1 cellular context compared by ENCODE assay signal in the genomic region with DNA sequence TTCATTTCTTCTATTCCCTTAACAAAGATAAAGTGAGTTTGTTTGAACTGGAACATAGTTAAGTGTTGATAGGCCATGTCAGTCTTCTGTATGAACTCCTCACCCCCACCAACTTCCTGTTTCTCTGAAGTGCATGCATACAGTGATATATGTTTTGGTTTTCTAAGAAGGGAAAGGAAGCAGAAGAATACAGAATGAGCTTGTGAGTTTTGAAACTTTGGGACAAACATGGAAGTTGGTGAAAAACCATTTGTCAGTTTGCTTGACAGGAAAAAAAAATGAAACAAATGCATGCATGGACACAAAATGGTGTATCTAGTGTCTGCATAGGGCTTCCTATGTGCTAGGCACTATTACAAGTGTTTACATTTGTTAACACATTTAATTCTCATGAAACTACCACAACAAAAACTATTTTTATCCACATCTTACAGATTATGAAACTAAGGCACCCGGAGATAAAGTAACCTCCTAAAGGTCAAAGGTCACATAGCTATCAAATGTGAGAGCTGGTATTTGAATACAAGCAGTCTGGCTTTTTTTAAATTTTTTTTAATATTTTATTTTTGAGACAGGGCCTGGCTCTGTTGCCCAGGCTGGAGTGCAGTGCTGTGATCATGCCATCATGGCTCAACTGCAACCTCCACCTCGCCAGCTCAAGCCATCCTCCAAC.
A peak's percentile ranks its signal among the peaks of the same experiment; 100 is the strongest.
TF ChIP-seq lines count a peak whose summit lies in the region.

No MANE protein-coding gene starts in this region.

TF ChIP-seq in K562, 482 proteins besides CTCF, POLR2A, EP300 and RAD21 (continued from another document and continues in another):
- TF ChIP-seq, protein P1, sequence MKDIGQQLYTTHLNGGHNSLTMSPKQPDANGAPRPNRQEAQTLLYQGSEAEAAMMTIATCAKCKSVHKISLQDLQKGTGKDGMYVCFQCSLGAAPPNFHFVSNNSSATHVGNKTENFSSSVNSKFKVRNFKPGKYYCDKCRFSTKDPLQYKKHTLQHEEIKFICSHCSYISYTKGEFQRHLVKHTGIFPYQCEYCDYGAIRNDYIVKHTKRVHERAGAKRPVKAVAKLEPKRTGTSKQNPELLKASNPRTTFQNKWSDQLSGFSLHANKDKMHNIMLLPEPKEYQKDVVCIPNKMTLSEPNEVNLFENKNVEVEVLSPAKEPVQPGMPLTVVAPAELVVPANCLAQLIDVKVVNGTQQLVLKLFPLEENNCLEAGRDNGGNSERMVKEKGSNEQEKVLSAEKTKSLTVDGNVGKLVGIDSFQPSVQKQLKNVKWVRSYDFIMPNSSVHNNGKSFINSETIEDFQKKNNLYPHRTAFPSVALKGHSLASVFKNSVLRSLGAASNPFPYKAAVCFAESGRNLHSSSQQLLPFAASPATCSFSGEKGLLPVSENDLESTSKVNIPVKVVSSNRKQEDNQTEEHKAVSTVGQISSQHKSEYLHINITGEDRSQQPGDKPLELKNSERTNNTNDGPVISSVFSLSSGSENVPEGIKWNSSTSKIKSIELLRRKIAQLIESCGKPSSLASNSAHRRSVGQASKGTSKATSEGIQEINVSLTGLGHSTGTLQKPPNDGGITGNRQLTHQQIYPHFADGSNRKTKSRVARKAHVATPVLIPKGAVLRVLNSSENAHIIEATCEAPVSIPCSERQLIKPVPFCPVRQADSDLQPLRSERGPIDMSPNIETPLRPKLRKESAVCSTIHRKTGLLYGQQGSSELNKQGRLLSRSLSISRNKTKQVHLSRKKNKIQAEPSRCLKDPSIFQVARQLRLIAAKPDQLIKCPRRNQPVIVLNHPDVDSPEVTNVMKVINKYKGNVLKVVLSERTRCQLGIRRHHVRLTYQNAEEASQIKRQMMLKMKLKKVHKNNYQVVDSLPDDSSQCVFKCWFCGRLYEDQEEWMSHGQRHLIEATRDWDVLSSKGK (CRISPR knock-in tag; IDR thresholded peaks at IDR 0.05): 0 out of 2 replicates have a peak, but pooled peaks have one; percentile 39
- TF ChIP-seq, protein P2, sequence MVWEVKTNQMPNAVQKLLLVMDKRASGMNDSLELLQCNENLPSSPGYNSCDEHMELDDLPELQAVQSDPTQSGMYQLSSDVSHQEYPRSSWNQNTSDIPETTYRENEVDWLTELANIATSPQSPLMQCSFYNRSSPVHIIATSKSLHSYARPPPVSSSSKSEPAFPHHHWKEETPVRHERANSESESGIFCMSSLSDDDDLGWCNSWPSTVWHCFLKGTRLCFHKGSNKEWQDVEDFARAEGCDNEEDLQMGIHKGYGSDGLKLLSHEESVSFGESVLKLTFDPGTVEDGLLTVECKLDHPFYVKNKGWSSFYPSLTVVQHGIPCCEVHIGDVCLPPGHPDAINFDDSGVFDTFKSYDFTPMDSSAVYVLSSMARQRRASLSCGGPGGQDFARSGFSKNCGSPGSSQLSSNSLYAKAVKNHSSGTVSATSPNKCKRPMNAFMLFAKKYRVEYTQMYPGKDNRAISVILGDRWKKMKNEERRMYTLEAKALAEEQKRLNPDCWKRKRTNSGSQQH (CRISPR knock-in tag; IDR thresholded peaks at IDR 0.05): 0 out of 2 replicates have a peak, but pooled peaks have one; percentile 12
- no peak for TF ChIP-seq ZNF224 (CRISPR knock-in tag; IDR thresholded peaks at IDR 0.05)
- no peak for TF ChIP-seq ARID2 (IDR thresholded peaks at IDR 0.05)
- no peak for TF ChIP-seq SUPT5H (IDR thresholded peaks at IDR 0.05)
- TF ChIP-seq HNRNPH1 (optimal IDR thresholded peaks at IDR 0.05; ENCODE audit: low read depth, low read length): no peak
- TF ChIP-seq DMBX1 (CRISPR knock-in tag; IDR thresholded peaks at IDR 0.05; ENCODE audit: borderline replicate concordance): peak; percentile 97
- peak; percentile 88 for TF ChIP-seq ZNF23 (CRISPR knock-in tag; IDR thresholded peaks at IDR 0.05)
- 0 out of 2 replicates have a peak, but pooled peaks have one; percentile 22 for TF ChIP-seq MAFG (tag; conservative IDR thresholded peaks at IDR 0.05)
- 0 out of 2 replicates have a peak, but pooled peaks have one; percentile 15 for TF ChIP-seq ZEB2 (IDR thresholded peaks at IDR 0.05)
- TF ChIP-seq HINFP (tag; conservative IDR thresholded peaks at IDR 0.05; ENCODE audit: low read depth): peak; percentile 89
- peak; percentile 51; the same call in 1 of the 2 replicates for TF ChIP-seq NFRKB (IDR thresholded peaks at IDR 0.05; ENCODE audit: low read depth)
- TF ChIP-seq ZC3H11A (IDR thresholded peaks at IDR 0.05; ENCODE audit: low read depth, low read length): no peak
- TF ChIP-seq ZNF174 (CRISPR knock-in tag; IDR thresholded peaks at IDR 0.05): 0 out of 2 replicates have a peak, but pooled peaks have one; percentile 70
- peak; percentile 64; the same call in 1 of the 2 replicates for TF ChIP-seq GATAD2B (IDR thresholded peaks at IDR 0.05; ENCODE audit: borderline replicate concordance)
- peak; percentile 56; the same call in 1 of the 2 replicates for TF ChIP-seq ZNF384 (IDR thresholded peaks at IDR 0.05; ENCODE audit: low read depth, low read length)
- TF ChIP-seq MAZ (CRISPR knock-in tag; conservative IDR thresholded peaks at IDR 0.05 in 1 of 2, IDR thresholded peaks at IDR 0.05 in 1 of 2): peak; percentile 42 to 65; a peak in 3 of 4 replicates
- peak; percentile 96 for TF ChIP-seq MECOM (CRISPR knock-in tag; IDR thresholded peaks at IDR 0.05)
- 0 out of 2 replicates have a peak, but pooled peaks have one; percentile 28 for TF ChIP-seq CHCHD3 (CRISPR knock-in tag; IDR thresholded peaks at IDR 0.05)
- peak in 1 of 2 experiments; percentile 64; a peak in 2 of 4 replicates for TF ChIP-seq HDAC1 (IDR thresholded peaks at IDR 0.05)
- TF ChIP-seq MTA1 (IDR thresholded peaks at IDR 0.05; ENCODE audit: borderline replicate concordance): peak; percentile 58; the same call in 1 of the 2 replicates
- TF ChIP-seq, protein P3, sequence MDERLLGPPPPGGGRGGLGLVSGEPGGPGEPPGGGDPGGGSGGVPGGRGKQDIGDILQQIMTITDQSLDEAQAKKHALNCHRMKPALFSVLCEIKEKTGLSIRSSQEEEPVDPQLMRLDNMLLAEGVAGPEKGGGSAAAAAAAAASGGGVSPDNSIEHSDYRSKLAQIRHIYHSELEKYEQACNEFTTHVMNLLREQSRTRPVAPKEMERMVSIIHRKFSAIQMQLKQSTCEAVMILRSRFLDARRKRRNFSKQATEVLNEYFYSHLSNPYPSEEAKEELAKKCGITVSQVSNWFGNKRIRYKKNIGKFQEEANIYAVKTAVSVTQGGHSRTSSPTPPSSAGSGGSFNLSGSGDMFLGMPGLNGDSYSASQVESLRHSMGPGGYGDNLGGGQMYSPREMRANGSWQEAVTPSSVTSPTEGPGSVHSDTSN (CRISPR knock-in tag; IDR thresholded peaks at IDR 0.05; ENCODE audit: low read depth): no peak
- TF ChIP-seq, protein P3 (tag; conservative IDR thresholded peaks at IDR 0.05; ENCODE audit: low read depth): peak; percentile 96
- TF ChIP-seq, protein P4, sequence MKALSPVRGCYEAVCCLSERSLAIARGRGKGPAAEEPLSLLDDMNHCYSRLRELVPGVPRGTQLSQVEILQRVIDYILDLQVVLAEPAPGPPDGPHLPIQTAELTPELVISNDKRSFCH (CRISPR knock-in tag; IDR thresholded peaks at IDR 0.05): peak; percentile 68; the same call in 1 of the 2 replicates
- TF ChIP-seq, protein P4 (tag; IDR thresholded peaks at IDR 0.05): peak; percentile 96
- no peak for TF ChIP-seq PHB2 (IDR thresholded peaks at IDR 0.05; ENCODE audit: low read depth)
- peak; percentile 57; the same call in 1 of the 2 replicates for TF ChIP-seq ZNF583 (CRISPR knock-in tag; IDR thresholded peaks at IDR 0.05)
- peak; percentile 84 for TF ChIP-seq SMARCA4 (IDR thresholded peaks at IDR 0.05)
- peak; percentile 83; the same call in 1 of the 2 replicates for TF ChIP-seq RNF2 (IDR thresholded peaks at IDR 0.05)
- TF ChIP-seq CUX1 (CRISPR knock-in tag; IDR thresholded peaks at IDR 0.05): peak; percentile 90; the same call in 1 of the 2 replicates
- no peak for TF ChIP-seq BDP1 (IDR thresholded peaks at IDR 0.05; ENCODE audit: insufficient read depth, insufficient read length)
- peak; percentile 77; the same call in 1 of the 2 replicates for TF ChIP-seq EHMT2 (IDR thresholded peaks at IDR 0.05)
- peak; percentile 66; the same call in 1 of the 2 replicates for TF ChIP-seq ZNF717 (CRISPR knock-in tag; IDR thresholded peaks at IDR 0.05)
- TF ChIP-seq, protein P5, sequence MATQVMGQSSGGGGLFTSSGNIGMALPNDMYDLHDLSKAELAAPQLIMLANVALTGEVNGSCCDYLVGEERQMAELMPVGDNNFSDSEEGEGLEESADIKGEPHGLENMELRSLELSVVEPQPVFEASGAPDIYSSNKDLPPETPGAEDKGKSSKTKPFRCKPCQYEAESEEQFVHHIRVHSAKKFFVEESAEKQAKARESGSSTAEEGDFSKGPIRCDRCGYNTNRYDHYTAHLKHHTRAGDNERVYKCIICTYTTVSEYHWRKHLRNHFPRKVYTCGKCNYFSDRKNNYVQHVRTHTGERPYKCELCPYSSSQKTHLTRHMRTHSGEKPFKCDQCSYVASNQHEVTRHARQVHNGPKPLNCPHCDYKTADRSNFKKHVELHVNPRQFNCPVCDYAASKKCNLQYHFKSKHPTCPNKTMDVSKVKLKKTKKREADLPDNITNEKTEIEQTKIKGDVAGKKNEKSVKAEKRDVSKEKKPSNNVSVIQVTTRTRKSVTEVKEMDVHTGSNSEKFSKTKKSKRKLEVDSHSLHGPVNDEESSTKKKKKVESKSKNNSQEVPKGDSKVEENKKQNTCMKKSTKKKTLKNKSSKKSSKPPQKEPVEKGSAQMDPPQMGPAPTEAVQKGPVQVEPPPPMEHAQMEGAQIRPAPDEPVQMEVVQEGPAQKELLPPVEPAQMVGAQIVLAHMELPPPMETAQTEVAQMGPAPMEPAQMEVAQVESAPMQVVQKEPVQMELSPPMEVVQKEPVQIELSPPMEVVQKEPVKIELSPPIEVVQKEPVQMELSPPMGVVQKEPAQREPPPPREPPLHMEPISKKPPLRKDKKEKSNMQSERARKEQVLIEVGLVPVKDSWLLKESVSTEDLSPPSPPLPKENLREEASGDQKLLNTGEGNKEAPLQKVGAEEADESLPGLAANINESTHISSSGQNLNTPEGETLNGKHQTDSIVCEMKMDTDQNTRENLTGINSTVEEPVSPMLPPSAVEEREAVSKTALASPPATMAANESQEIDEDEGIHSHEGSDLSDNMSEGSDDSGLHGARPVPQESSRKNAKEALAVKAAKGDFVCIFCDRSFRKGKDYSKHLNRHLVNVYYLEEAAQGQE (CRISPR knock-in tag; IDR thresholded peaks at IDR 0.05; ENCODE audit: low read depth): no peak
- peak; percentile 96 for TF ChIP-seq SMAD4 (CRISPR knock-in tag; conservative IDR thresholded peaks at IDR 0.05)
- peak; percentile 75 for TF ChIP-seq CXXC5 (CRISPR knock-in tag; IDR thresholded peaks at IDR 0.05)
- no peak; the same call in 1 of the 2 replicates for TF ChIP-seq NR2C2 (CRISPR knock-in tag; IDR thresholded peaks at IDR 0.05)
- TF ChIP-seq NR2C2 (tag; IDR thresholded peaks at IDR 0.05): peak; percentile 96
- no peak for TF ChIP-seq ZNF282 (CRISPR knock-in tag; IDR thresholded peaks at IDR 0.05)
